24 cellular contexts compared by ENCODE assay signal in the genomic region with DNA sequence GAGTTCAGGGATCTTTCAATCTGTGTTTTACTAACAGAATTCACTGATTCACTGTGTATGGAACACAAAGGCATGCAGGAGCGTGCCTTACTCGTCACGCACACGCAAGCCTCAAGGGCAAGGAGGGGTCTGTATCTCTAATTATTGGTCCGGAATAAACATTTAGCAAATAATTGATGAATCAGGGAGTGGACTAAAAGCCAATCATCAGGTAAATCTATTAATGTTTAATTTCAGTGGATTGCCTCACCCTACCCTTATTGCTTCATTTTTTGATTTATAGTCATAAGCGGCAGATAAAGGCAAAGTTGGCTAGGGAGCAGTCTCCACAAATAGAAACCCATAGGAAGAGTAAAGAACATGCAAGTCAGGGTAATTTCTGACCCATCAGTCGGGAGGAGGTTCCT. TPM values are rescaled to one million over a fixed set of nuclear protein-coding genes. Genes with fewer than 3 reads are reported as not detected.
DNase-seq lines count a peak whose midpoint lies in the region; ATAC-seq, FAIRE-seq and TF ChIP-seq lines count a peak whose summit lies in the region.
"Had no signal": no experiment of that assay in that cellular context is flagged by ENCODE, and none has a peak within 500 bp of the region (broad histone marks: within the 10 kb centered on the region; RNA-seq: fewer than 3 reads in every experiment).

No MANE protein-coding gene starts in this region.

- FAIRE-seq in astrocyte (lab: Jason Lieb, UNC): no peak
- FAIRE-seq: GM12891, HTR-8/SVneo had no signal

- H3K9me3 ChIP-seq in astrocyte (ENCODE audit: insufficient read depth, low read depth, low read length): no peaks in the 10 kb centered on the region
- H3K9me3 ChIP-seq in muscle layer of duodenum (ENCODE audit: control insufficient read depth in 1 of 2, low read length in 2 of 2): no peaks in the 10 kb centered on the region

- H3K4me3 Mint-ChIP-seq in Calu3 (ENCODE audit: low read depth, unreplicated experiment): no peak overlapping the region
- H3K4me3 Mint-ChIP-seq in astrocyte (ENCODE audit: unreplicated experiment): no peak overlapping the region
- H3K4me3 Mint-ChIP-seq: CD8-positive, alpha-beta T cell; GM23338 had no signal

- H3K4me3 ChIP-seq in astrocyte (ENCODE audit: insufficient read depth, low read depth, low read length): no peak overlapping the region
- H3K4me3 ChIP-seq in muscle layer of duodenum (ENCODE audit: low read depth in 1 of 2, low read length in 2 of 2): no peak overlapping the region
- H3K4me3 ChIP-seq: GM23338 had no signal

- DNase-seq in Calu3 (peak; percentile 47), astrocyte (ENCODE audit: low read depth) (no peak), foreskin keratinocyte (peak in 1 of 2 donors; percentile 70)
- no peak for DNase-seq in activated CD8-positive, alpha-beta memory T cell treated with anti-CD3 and anti-CD28 coated beads for 24 hours
- no peak for DNase-seq in activated effector memory CD4-positive, alpha-beta T cell treated with Interleukin-2 at 50 U/mL for 16 hours
- no peak for DNase-seq in activated CD4-positive, alpha-beta T cell treated with anti-CD3 and anti-CD28 coated beads, Interleukin-2, amount 50 U/mL, for 48 hours
- DNase-seq: AML-193; C1 segment of cervical spinal cord; CD8-positive, alpha-beta T cell; DMS153; HCEC 1CT; IMR-90; NCI-H1105; NCI-H146; NCI-H2029; NCI-H510A had no signal

- H2AFZ ChIP-seq in astrocyte (ENCODE audit: low read depth, low read length): peak overlapping the region; percentile 9
- H2AFZ ChIP-seq: GM23338 had no signal

- H3K9me3 Mint-ChIP-seq in Calu3 (ENCODE audit: low read depth, unreplicated experiment) (no peaks in the 10 kb centered on the region), astrocyte (ENCODE audit: unreplicated experiment) (no peaks in the 10 kb centered on the region)
- H3K9me3 Mint-ChIP-seq: CD8-positive, alpha-beta T cell; GM23338 had no signal

- no peaks in the 10 kb centered on the region for H3K27me3 Mint-ChIP-seq in Calu3 (ENCODE audit: unreplicated experiment)
- H3K27me3 Mint-ChIP-seq in astrocyte (ENCODE audit: low read depth, unreplicated experiment): peaks cover 17% of the 10 kb centered on the region

- no peak overlapping the region for H3K4me2 ChIP-seq in astrocyte (ENCODE audit: low read length)
- H3K4me2 ChIP-seq: GM23338 had no signal

- no peak for TF ChIP-seq CTCF in Calu3 (IDR thresholded peaks at IDR 0.05; ENCODE audit: unreplicated experiment)
- TF ChIP-seq CTCF in astrocyte (IDR thresholded peaks at IDR 0.05; ENCODE audit: insufficient read depth, low read depth, low read length): no peak
- no peak for TF ChIP-seq CTCF in foreskin keratinocyte (conservative IDR thresholded peaks at IDR 0.05)

- H3K27ac ChIP-seq in astrocyte (ENCODE audit: low read depth, low read length) (no peak overlapping the region), foreskin keratinocyte (peak overlapping the region; percentile 74), muscle layer of duodenum (ENCODE audit: low read length) (peak overlapping the region; percentile 74)

- no peak overlapping the region for H3K9ac ChIP-seq in astrocyte (ENCODE audit: low read length)

- intact Hi-C loops in Calu3 (cut with micrococcal nuclease; ENCODE audit: unreplicated experiment): no loop called here

- H3K27ac Mint-ChIP-seq in Calu3 (ENCODE audit: unreplicated experiment) (no peak overlapping the region), astrocyte (ENCODE audit: unreplicated experiment) (no peak overlapping the region)
- H3K27ac Mint-ChIP-seq: CD8-positive, alpha-beta T cell; GM23338 had no signal

- no TSS peak for BruUV-seq in Calu3 (replicated peaks; lab: Mats Ljungman, UMichigan)

- no peaks in the 10 kb centered on the region for H3K36me3 ChIP-seq in astrocyte (ENCODE audit: insufficient read depth, low read length)
- no peaks in the 10 kb centered on the region for H3K36me3 ChIP-seq in muscle layer of duodenum (ENCODE audit: control insufficient read depth in 1 of 2, insufficient read depth in 2 of 2, low read length in 2 of 2)

- H4K20me1 ChIP-seq in astrocyte (ENCODE audit: insufficient read depth, low read length): no peaks in the 10 kb centered on the region

- H3K36me3 Mint-ChIP-seq in Calu3 (ENCODE audit: insufficient read depth, unreplicated experiment) (no peaks in the 10 kb centered on the region), astrocyte (ENCODE audit: low read depth, unreplicated experiment) (no peaks in the 10 kb centered on the region)
- H3K36me3 Mint-ChIP-seq: CD8-positive, alpha-beta T cell had no signal

- H3K79me2 ChIP-seq in astrocyte (ENCODE audit: insufficient read depth, low read length): no peaks in the 10 kb centered on the region

- peaks cover 10% of the 10 kb centered on the region for H3K27me3 ChIP-seq in astrocyte (ENCODE audit: insufficient read depth, low read length)
- no peaks in the 10 kb centered on the region for H3K27me3 ChIP-seq in foreskin keratinocyte
- no peaks in the 10 kb centered on the region for H3K27me3 ChIP-seq in muscle layer of duodenum (ENCODE audit: low read depth, low read length)

- ATAC-seq in foreskin keratinocyte (peak; percentile 77), HG02852 (IDR thresholded peaks at IDR 0.05; ENCODE audit: unreplicated experiment) (no peak)
- ATAC-seq: CD8-positive, alpha-beta T cell; GM23338; Panc1 had no signal

- H3K4me1 ChIP-seq in astrocyte (ENCODE audit: insufficient read depth, low read length): peaks cover 4% of the 10 kb centered on the region
- H3K4me1 ChIP-seq in foreskin keratinocyte: peaks cover 8% of the 10 kb centered on the region
- H3K4me1 ChIP-seq in muscle layer of duodenum (ENCODE audit: control insufficient read depth in 1 of 2, insufficient read depth in 2 of 2, low read length in 2 of 2): no peaks in the 10 kb centered on the region

- peaks cover 19% of the 10 kb centered on the region for H3K4me1 Mint-ChIP-seq in Calu3 (ENCODE audit: low read depth, unreplicated experiment)
- H3K4me1 Mint-ChIP-seq in astrocyte (ENCODE audit: low read depth, unreplicated experiment): no peaks in the 10 kb centered on the region
- H3K4me1 Mint-ChIP-seq: GM23338 had no signal

- CTCF ChIA-PET in Calu3 (lab: Charles Lee): interaction anchor here (1.0 kb wide), 1 partner anchor 11 kb away, joined by 3 read pairs; no protein-coding TSS in a partner anchor

RNA-seq across cellular contexts. Expression of a gene that starts 7.4 kb away (rescaled TPM):
- total RNA-seq in Calu3 (2022) (16.2 and 16.9 TPM in 2 replicates), astrocyte (0.20 TPM in 1 of 2 replicates, not detected in the other), foreskin keratinocyte (1.3 and 1.6 TPM in 2 replicates)
- 1.5 and 2.0 TPM in 2 replicates for polyA plus RNA-seq in foreskin keratinocyte
- total RNA-seq: A172; CD8-positive, alpha-beta T cell; GM23338 had no signal

RNA-seq across cellular contexts. Expression of a gene that starts 16.4 kb away (rescaled TPM):
- total RNA-seq in Calu3 (2022): 33.0 and 34.3 TPM in 2 replicates
- total RNA-seq in astrocyte: not detected in 2 replicates
- 13.2 and 16.0 TPM in 2 replicates for total RNA-seq in foreskin keratinocyte
- 4.5 and 4.8 TPM in 2 replicates for polyA plus RNA-seq in foreskin keratinocyte
- total RNA-seq: G401 had no signal
- polyA plus RNA-seq: GM23338 had no signal

Comparison
In these comparisons a context has a peak if more than half of its experiments do, and no peak if none do; other contexts are left out.
1. RNA of a gene that starts 16.4 kb away (total RNA-seq): 33.0 to 34.3 TPM in Calu3 and 13.2 to 16.0 TPM in foreskin keratinocyte; not detected in astrocyte; every median in the first group is over 10 times any median in the second.